ENCODE assay signal across 1 cellular context in the genomic region with DNA sequence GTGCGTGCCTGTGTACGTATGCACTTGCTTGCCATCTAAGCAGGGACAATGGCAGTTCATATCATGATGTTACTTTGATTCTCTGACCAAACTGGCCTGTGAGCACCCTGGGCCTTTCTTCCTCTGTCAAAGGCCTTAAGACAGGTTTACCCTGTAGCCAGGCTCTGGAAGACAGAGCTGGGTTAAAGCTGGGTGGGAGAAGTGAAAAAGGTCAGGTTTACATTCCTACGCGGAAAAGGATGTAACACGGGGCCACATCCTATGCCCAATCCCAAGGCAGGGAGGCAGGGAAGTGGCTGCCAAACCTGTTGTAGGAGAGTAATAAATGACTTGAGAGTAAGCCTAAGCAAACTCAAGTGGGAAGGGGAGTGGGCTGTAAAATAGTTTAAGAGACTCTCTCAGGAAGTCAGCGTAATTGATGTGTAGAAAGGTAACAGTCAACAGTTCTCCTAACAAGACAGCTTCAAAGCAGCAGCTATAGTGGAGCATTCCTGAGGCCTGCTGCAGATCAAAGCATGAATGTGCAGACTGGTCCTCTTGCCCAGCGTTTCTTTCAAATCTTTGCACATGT.
TF ChIP-seq lines count a peak whose summit lies in the region.

No MANE protein-coding gene starts in this region.

TF ChIP-seq in HepG2, 621 proteins besides CTCF, POLR2A, EP300 and RAD21 (continued from another document):
- no peak for TF ChIP-seq ZC3H4 (CRISPR knock-in tag; IDR thresholded peaks at IDR 0.05; ENCODE audit: borderline replicate concordance)
- no peak for TF ChIP-seq MED8 (CRISPR knock-in tag; IDR thresholded peaks at IDR 0.05; ENCODE audit: insufficient replicate concordance)
- TF ChIP-seq HOXD1 (CRISPR knock-in tag; IDR thresholded peaks at IDR 0.05) = no peak
- TF ChIP-seq MED13 (CRISPR knock-in tag; IDR thresholded peaks at IDR 0.05) = no peak
- no peak for TF ChIP-seq ZNF235 (CRISPR knock-in tag; IDR thresholded peaks at IDR 0.05; ENCODE audit: borderline replicate concordance)
- TF ChIP-seq TGIF2 (CRISPR knock-in tag; IDR thresholded peaks at IDR 0.05) = no peak
- TF ChIP-seq HNRNPL (IDR thresholded peaks at IDR 0.05; ENCODE audit: low read depth, low read length) = no peak
- no peak for TF ChIP-seq SP5 (CRISPR knock-in tag; IDR thresholded peaks at IDR 0.05; ENCODE audit: borderline replicate concordance, low read depth)
- TF ChIP-seq ZNF251 (CRISPR knock-in tag; IDR thresholded peaks at IDR 0.05) = no peak
- no peak for TF ChIP-seq KDM5A (IDR thresholded peaks at IDR 0.05; ENCODE audit: borderline replicate concordance, low read length)
